Comparison of ENCODE assay signal across 28 cellular contexts in genomic region chr5:61765471-61765870, GRCh38.
"Had no signal": no experiment of that assay in that cellular context is flagged by ENCODE, and none has a peak within 500 bp of the region (broad histone marks: within the 10 kb centered on the region; RNA-seq: fewer than 3 reads in every experiment).

No MANE protein-coding gene starts in this region.

- DNase-seq: activated effector memory CD4-positive, alpha-beta T cell treated with anti-CD3 and anti-CD28 coated beads, Interleukin-2, amount 50 U/mL, for 16 hours; activated effector memory CD4-positive, alpha-beta T cell treated with Interleukin-2 at 50 U/mL for 16 hours; activated gamma-delta T cell; activated gamma-delta T cell treated with Interleukin-2 at 50 U/mL for 16 hours; activated naive CD4-positive, alpha-beta T cell; activated naive CD4-positive, alpha-beta T cell treated with anti-CD3 and anti-CD28 coated beads for 36 hours; activated naive CD4-positive, alpha-beta T cell treated with anti-CD3 and anti-CD28 coated beads, Interleukin-2, amount 10 ng/mL, durations not matched to agents 7 days and 5 days; activated naive CD4-positive, alpha-beta T cell treated with anti-CD3 and anti-CD28 coated beads, Interleukin-2, amount 50 U/mL, for 16 hours; activated naive CD4-positive, alpha-beta T cell treated with Interleukin-2 at 50 U/mL for 16 hours; activated naive CD8-positive, alpha-beta T cell treated with anti-CD3 and anti-CD28 coated beads for 36 hours; activated naive CD8-positive, alpha-beta T cell treated with anti-CD3 and anti-CD28 coated beads, Interleukin-2, amount 10 ng/mL, durations not matched to agents 7 days and 5 days; activated naive CD8-positive, alpha-beta T cell treated with anti-CD3 and anti-CD28 coated beads, Interleukin-2, amount 50 U/mL, for 24 hours; activated T-cell treated with anti-CD3 and anti-CD28 coated beads, Interleukin-2, amount 50 U/mL, for 1 hour; activated T-cell treated with anti-CD3 and anti-CD28 coated beads, Interleukin-2, amount 50 U/mL, for 24 hours; activated T-cell treated with anti-CD3 and anti-CD28 coated beads, Interleukin-2, amount 50 U/mL, for 4 hours; activated T-cell treated with anti-CD3 and anti-CD28 coated beads, Interleukin-2, amount 50 U/mL, for 48 hours; activated T-cell treated with anti-CD3 and anti-CD28 coated beads, Interleukin-2, amount 50 U/mL, for 72 hours; adrenal gland; amniotic stem cell; amygdala; anterior cingulate cortex; aorta; body of pancreas; brain microvascular endothelial cell; central memory CD4-positive, alpha-beta T cell had no signal

- H3K4me3 ChIP-seq: adrenal gland, ascending aorta, body of pancreas, breast epithelium, cardiac muscle cell had no signal

- H3K9me3 ChIP-seq: adrenal gland, ascending aorta, body of pancreas had no signal

- H3K36me3 ChIP-seq: adrenal gland, ascending aorta, brain microvascular endothelial cell, breast epithelium, cardiac muscle cell had no signal

- H3K27ac ChIP-seq: adrenal gland, ascending aorta, body of pancreas, brain microvascular endothelial cell, breast epithelium, cardiac muscle cell had no signal

- H3K4me1 ChIP-seq: adrenal gland, ascending aorta, body of pancreas, breast epithelium had no signal

- H3K27me3 ChIP-seq: ascending aorta, body of pancreas, brain microvascular endothelial cell, breast epithelium, cardiac muscle cell had no signal
